8 cellular contexts compared by ENCODE assay signal in the genomic region with DNA sequence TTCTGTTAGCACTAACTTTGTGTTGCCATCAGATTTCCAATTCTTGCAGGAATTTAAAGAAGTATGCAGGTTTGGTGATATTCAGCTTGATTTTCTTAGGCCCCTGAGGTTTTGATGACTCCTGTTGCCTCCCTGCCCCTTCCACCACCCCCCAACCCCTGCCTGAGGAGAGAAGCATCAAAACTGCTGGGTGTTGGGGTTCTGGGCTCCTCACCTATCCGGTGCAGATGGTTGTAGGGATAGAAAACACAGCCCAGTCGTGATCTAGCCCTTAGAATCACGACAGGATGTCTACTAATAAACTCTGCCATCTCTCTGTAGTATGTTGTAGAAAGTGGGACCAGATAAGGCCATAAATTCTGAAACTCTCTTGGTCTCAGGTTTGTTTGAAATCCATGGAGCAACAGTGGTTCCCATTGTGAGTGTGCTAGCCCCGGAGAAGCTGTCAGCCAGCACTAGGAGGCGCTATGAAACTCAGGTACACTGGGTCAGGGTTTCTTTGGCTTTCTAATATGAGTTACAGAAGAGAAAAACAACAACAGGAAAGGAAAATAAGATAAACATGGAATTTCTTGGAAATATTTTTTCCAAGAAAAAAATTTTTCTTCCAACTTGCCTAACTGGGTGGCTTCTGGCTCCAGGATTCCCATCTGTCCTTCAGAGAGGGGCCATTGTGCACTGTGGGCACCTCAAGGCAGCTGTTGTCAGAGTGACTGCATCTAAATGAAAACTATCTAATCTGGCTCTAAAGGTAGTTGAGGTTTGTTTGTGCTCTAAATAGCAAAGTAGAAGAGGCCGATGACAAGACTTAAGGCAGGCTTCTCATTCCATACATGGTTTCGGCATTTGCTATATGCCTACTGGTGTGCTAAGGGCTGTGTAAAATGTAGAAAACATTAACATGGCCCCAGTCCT. TPM values are rescaled to one million over a fixed set of nuclear protein-coding genes. Genes with fewer than 3 reads are reported as not detected.
DNase-seq lines count a peak whose midpoint lies in the region; ATAC-seq and TF ChIP-seq lines count a peak whose summit lies in the region.

No MANE protein-coding gene starts in this region.

- H3K9me3 Mint-ChIP-seq in CD4-positive, alpha-beta T cell, result no peaks in the 10 kb centered on the region
- no peaks in the 10 kb centered on the region for H3K9me3 Mint-ChIP-seq in T-helper 2 cell treated with Interferon-gamma antibody and Interleukin-4, amounts not matched to agents 5 μg/mL and 100 μg/mL, for 36 hours

- no peak overlapping the region for H3K4me3 Mint-ChIP-seq in CD4-positive, alpha-beta T cell
- no peak overlapping the region for H3K4me3 Mint-ChIP-seq in T-helper 2 cell treated with Interferon-gamma antibody and Interleukin-4, amounts not matched to agents 5 μg/mL and 100 μg/mL, for 36 hours

- H3K27me3 ChIP-seq in CD4-positive, alpha-beta T cell (ENCODE audit: control insufficient read depth, insufficient read depth, low read length), result no peaks in the 10 kb centered on the region
- no peaks in the 10 kb centered on the region for H3K27me3 ChIP-seq in HCT116 (ENCODE audit: insufficient read depth, low read length)
- H3K27me3 ChIP-seq in body of pancreas, result no peaks in the 10 kb centered on the region
- no peaks in the 10 kb centered on the region for H3K27me3 ChIP-seq in lung (ENCODE audit: control insufficient read depth, insufficient read depth)

- intact Hi-C loops in CD4-positive, alpha-beta T cell (cut with DNase I, micrococcal nuclease), result no loop called here
- intact Hi-C loops in HCT116 (cut with micrococcal nuclease) (loop anchor here (5.0 to 10.0 kb wide), 2 partner anchors 243 to 345 kb away; no protein-coding TSS in a partner anchor), body of pancreas (cut with DNase I) (no loop called here), posterior vena cava (cut with DNase I) (no loop called here)

- H3K4me3 ChIP-seq in HCT116 (replicated peaks in 1 of 2; ENCODE audit: low read depth in 1 of 2, low read length in 2 of 2) (no peak overlapping the region), body of pancreas (no peak overlapping the region), lung (no peak overlapping the region)

- H3K36me3 Mint-ChIP-seq in CD4-positive, alpha-beta T cell (ENCODE audit: low read depth), result peaks cover 85% of the 10 kb centered on the region
- H3K36me3 Mint-ChIP-seq in T-helper 2 cell treated with Interferon-gamma antibody and Interleukin-4, amounts not matched to agents 5 μg/mL and 100 μg/mL, for 36 hours (ENCODE audit: low read depth), result peaks cover 35% of the 10 kb centered on the region

- no peak overlapping the region for H3K27ac ChIP-seq in CD4-positive, alpha-beta T cell (ENCODE audit: low read depth, low read length)
- H3K27ac ChIP-seq in HCT116 (ENCODE audit: low read depth, low read length) (no peak overlapping the region), body of pancreas (no peak overlapping the region), lung (ENCODE audit: low read depth in 1 of 2, low read length in 1 of 2) (peak overlapping the region in 1 of 2 donors; percentile 0)

- no peaks in the 10 kb centered on the region for H3K9me3 ChIP-seq in CD4-positive, alpha-beta T cell (ENCODE audit: control insufficient read depth, low read length)
- H3K9me3 ChIP-seq in HCT116 (ENCODE audit: control insufficient read depth in 1 of 2, insufficient read depth in 1 of 2, low read depth in 1 of 2, low read length in 2 of 2), result no peaks in the 10 kb centered on the region
- no peaks in the 10 kb centered on the region for H3K9me3 ChIP-seq in body of pancreas
- H3K9me3 ChIP-seq in lung (ENCODE audit: control insufficient read depth in 2 of 2, insufficient read depth in 1 of 2, low read length in 1 of 2), result no peaks in the 10 kb centered on the region

- no peak overlapping the region for H3K4me2 ChIP-seq in HCT116 (ENCODE audit: low read length)

- no peak for TF ChIP-seq CTCF in CD4-positive, alpha-beta T cell (IDR thresholded peaks at IDR 0.05)
- TF ChIP-seq CTCF in HCT116 (IDR thresholded peaks at IDR 0.05 in 2 of 3, conservative IDR thresholded peaks at IDR 0.05 in 1 of 3; ENCODE audit: borderline replicate concordance in 1 of 3, insufficient read depth in 1 of 3, low read depth in 2 of 3, low read length in 2 of 3), result peak; percentile 36 to 82 (median 70); a peak in 5 of 6 replicates
- peak in 6 of 7 experiments; percentile 31 to 47 (median 40) for TF ChIP-seq CTCF in body of pancreas (IDR thresholded peaks at IDR 0.05)
- TF ChIP-seq CTCF in lung (IDR thresholded peaks at IDR 0.05; ENCODE audit: control extremely low read depth, extremely low read depth), result peak; percentile 4

- H2AFZ ChIP-seq in HCT116 (ENCODE audit: low read depth, low read length, poor library complexity, severe bottlenecking), result no peak overlapping the region

- H4K20me1 ChIP-seq in HCT116 (ENCODE audit: insufficient read depth), result no peaks in the 10 kb centered on the region

- BruUV-seq in HCT116 (replicated peaks; lab: Mats Ljungman, UMichigan), result no TSS peak

- TF ChIP-seq RAD21 in HCT116 (IDR thresholded peaks at IDR 0.05; ENCODE audit: low read depth), result peak; percentile 36

- no peak overlapping the region for H3K9ac ChIP-seq in HCT116 (ENCODE audit: low read length)

- no peaks in the 10 kb centered on the region for H3K79me2 ChIP-seq in HCT116 (ENCODE audit: insufficient read depth, low read length)

- H3K4me1 ChIP-seq in HCT116 (ENCODE audit: control insufficient read depth in 1 of 2, insufficient read depth in 2 of 2, low read length in 2 of 2), result no peaks in the 10 kb centered on the region
- H3K4me1 ChIP-seq in body of pancreas, result no peaks in the 10 kb centered on the region
- H3K4me1 ChIP-seq in lung (ENCODE audit: control insufficient read depth in 2 of 2, insufficient read depth in 2 of 2, low read length in 2 of 2), result peaks cover 0 to 7% of the 10 kb centered on the region in 2 donors

- TF ChIP-seq POLR2A in HCT116 (IDR thresholded peaks at IDR 0.05; ENCODE audit: borderline replicate concordance, extremely low read depth, insufficient read depth, insufficient read length) (no peak), body of pancreas (IDR thresholded peaks at IDR 0.05) (no peak)

- no peaks in the 10 kb centered on the region for H3K4me1 Mint-ChIP-seq in CD4-positive, alpha-beta T cell (ENCODE audit: low read depth)
- no peaks in the 10 kb centered on the region for H3K4me1 Mint-ChIP-seq in T-helper 2 cell treated with Interferon-gamma antibody and Interleukin-4, amounts not matched to agents 5 μg/mL and 100 μg/mL, for 36 hours (ENCODE audit: low read depth)

- CTCF ChIA-PET in CD4-positive, alpha-beta T cell (lab: Charles Lee), result interaction anchor here (0.5 to 1.4 kb wide), 2 partner anchors 307 to 372 kb away, joined by 3 to 4 read pairs; no protein-coding TSS in a partner anchor
- CTCF ChIA-PET in HCT116 (lab: Charles Lee), result no interaction called here

- RAD21 ChIA-PET in HCT116 (lab: Charles Lee; ENCODE audit: low non-redundant PET in 1 of 2, low total read pairs in 2 of 2, uncharacterized antibody in 2 of 2, unreplicated experiment in 2 of 2), result interaction anchor here in 1 of 2 experiments (1.0 kb wide), 1 partner anchor 345 kb away, joined by 3 read pairs; no protein-coding TSS in a partner anchor

- no peaks in the 10 kb centered on the region for H3K27me3 Mint-ChIP-seq in CD4-positive, alpha-beta T cell
- H3K27me3 Mint-ChIP-seq in T-helper 2 cell treated with Interferon-gamma antibody and Interleukin-4, amounts not matched to agents 5 μg/mL and 100 μg/mL, for 36 hours (ENCODE audit: low read depth), result no peaks in the 10 kb centered on the region

- DNase-seq in CD4-positive, alpha-beta T cell, result no peak
- DNase-seq in HCT116 (ENCODE audit: low read depth, low spot score), result no peak
- peak in 2 of 4 donors; percentile 43 to 59 for DNase-seq in body of pancreas
- no peak for DNase-seq in lung (ENCODE audit: low spot score)
- DNase-seq in T-helper 2 cell treated with Interferon-gamma antibody and Interleukin-4, amounts not matched to agents 5 μg/mL and 100 μg/mL, for 36 hours (ENCODE audit: low spot score), result no peak
- DNase-seq in activated CD8-positive, alpha-beta memory T cell treated with anti-CD3 and anti-CD28 coated beads, Interleukin-2, amount 50 U/mL, for 48 hours, result no peak
- DNase-seq in posterior vena cava (ENCODE audit: low spot score), result no peak

- WGBS in body of pancreas, 2 donors, result 58 to 67% methylated on average over 7 of the region's 7 CpGs
- 82 to 84% methylated on average over 7 of the region's 7 CpGs for WGBS in lung, 2 donors

- no peak overlapping the region for H3K27ac Mint-ChIP-seq in CD4-positive, alpha-beta T cell
- no peak overlapping the region for H3K27ac Mint-ChIP-seq in T-helper 2 cell treated with Interferon-gamma antibody and Interleukin-4, amounts not matched to agents 5 μg/mL and 100 μg/mL, for 36 hours

- H3K9me2 ChIP-seq in HCT116 (ENCODE audit: insufficient read depth), result no peaks in the 10 kb centered on the region

- peak; percentile 49 for ATAC-seq in CD4-positive, alpha-beta T cell (ENCODE audit: poor library complexity)
- ATAC-seq in HCT116, result peak; percentile 90
- peak; percentile 63 for ATAC-seq in body of pancreas
- ATAC-seq in lung (ENCODE audit: insufficient read depth, low FRiP score), result no peak
- ATAC-seq in GM21619 (IDR thresholded peaks at IDR 0.05; ENCODE audit: unreplicated experiment), result no peak

- H3K36me3 ChIP-seq in HCT116 (ENCODE audit: control insufficient read depth in 1 of 2, insufficient read depth in 2 of 2, low read length in 2 of 2), result peaks cover 39 to 57% of the 10 kb centered on the region in 2 experiments; a peak in 3 of 4 replicates
- H3K36me3 ChIP-seq in body of pancreas (replicated peaks in 1 of 2; ENCODE audit: insufficient read depth in 1 of 2, low read depth in 2 of 2), result peaks cover 5 to 35% of the 10 kb centered on the region in 2 donors
- H3K36me3 ChIP-seq in lung (ENCODE audit: control insufficient read depth in 2 of 2, insufficient read depth in 2 of 2, low read length in 2 of 2), result peaks cover 18 to 26% of the 10 kb centered on the region in 2 donors

- POLR2A ChIA-PET in CD4-positive, alpha-beta T cell (lab: Charles Lee), result no interaction called here
- POLR2A ChIA-PET in HCT116 (lab: Charles Lee), result no interaction called here

TF ChIP-seq in HCT116, 20 proteins besides CTCF, POLR2A, EP300 and RAD21 (continues in another document):
- TF ChIP-seq, protein P1, sequence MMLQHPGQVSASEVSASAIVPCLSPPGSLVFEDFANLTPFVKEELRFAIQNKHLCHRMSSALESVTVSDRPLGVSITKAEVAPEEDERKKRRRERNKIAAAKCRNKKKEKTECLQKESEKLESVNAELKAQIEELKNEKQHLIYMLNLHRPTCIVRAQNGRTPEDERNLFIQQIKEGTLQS (IDR thresholded peaks at IDR 0.05), result no peak
- TF ChIP-seq CBX3 (IDR thresholded peaks at IDR 0.05; ENCODE audit: low read depth), result no peak

RNA-seq across cellular contexts. Expression of a gene that starts 8.7 kb away (rescaled TPM):
- total RNA-seq in CD4-positive, alpha-beta T cell, result 100 to 1,000 TPM; 120 to 126 TPM
- total RNA-seq in HCT116 (2021; ENCODE audit: unreplicated experiment) (168 TPM), body of pancreas (100 to 1,000 TPM; 122 to 209 TPM), lung (100 to 1,000 TPM; 136 to 289 TPM), posterior vena cava (100 to 1,000 TPM; 148 to 160 TPM)
- polyA plus RNA-seq in HCT116 (2012), result 166 and 208 TPM in 2 replicates
- 100 to 1,000 TPM; 256 to 421 TPM for polyA plus RNA-seq in lung

Comparison
In these comparisons a context has a peak if more than half of its experiments do, and no peak if none do; other contexts are left out.
1. ATAC-seq: peak in CD4-positive, alpha-beta T cell (single experiment), HCT116 (single experiment) and body of pancreas (single experiment); none in lung (single experiment) and GM21619 (single experiment).